9 cellular contexts compared by ENCODE assay signal in genomic region chr7:123558506-123558874, GRCh38. TPM values are rescaled to one million over a fixed set of nuclear protein-coding genes. Genes with fewer than 3 reads are reported as not detected.
A peak's percentile ranks its signal among the peaks of the same experiment; 100 is the strongest.
DNase-seq lines count a peak whose midpoint lies in the region; ATAC-seq and TF ChIP-seq lines count a peak whose summit lies in the region.
"Had no signal": no experiment of that assay in that cellular context is flagged by ENCODE, and none has a peak within 500 bp of the region (broad histone marks: within the 10 kb centered on the region; RNA-seq: fewer than 3 reads in every experiment).

No MANE protein-coding gene starts in this region.

- peaks cover 20% of the 10 kb centered on the region for H3K79me2 ChIP-seq in parathyroid adenoma

- peak overlapping the region; percentile 74 for H3K4me2 ChIP-seq in parathyroid adenoma (ENCODE audit: low read length)

- intact Hi-C loops in activated CD4-positive, alpha-beta memory T cell treated with anti-CD3 and anti-CD28 coated beads for 36 hours (cut with micrococcal nuclease): loop anchor here (5.0 to 10.0 kb wide), 2 partner anchors 154 to 1366 kb away; partner anchors contain the start of gene POT1

- no peaks in the 10 kb centered on the region for H3K9me3 ChIP-seq in endocrine pancreas (ENCODE audit: control insufficient read depth, low read length)
- H3K9me3 ChIP-seq in parathyroid adenoma (ENCODE audit: control insufficient read depth, low read length): no peaks in the 10 kb centered on the region
- H3K9me3 ChIP-seq in T-helper 17 cell (ENCODE audit: control insufficient read depth, low read length, poor library complexity, severe bottlenecking): no peaks in the 10 kb centered on the region

- no peak overlapping the region for H3K27ac Mint-ChIP-seq in activated CD4-positive, alpha-beta memory T cell treated with anti-CD3 and anti-CD28 coated beads for 36 hours
- H3K27ac Mint-ChIP-seq in T-helper 17 cell: no peak overlapping the region
- no peak overlapping the region for H3K27ac Mint-ChIP-seq in activated T-cell treated with anti-CD3 and anti-CD28 coated beads, Interleukin-2, amount 50 U/mL, for 72 hours
- H3K27ac Mint-ChIP-seq: activated B cell treated with CpG ODN at 0.5 μM for 24 hours had no signal

- CTCF ChIA-PET in AG04449 (lab: Yijun Ruan, JAX): interaction anchor here (0.8 to 1.0 kb wide), 3 partner anchors 10 to 64 kb away, joined by 3 to 8 read pairs (median 4); no protein-coding TSS in a partner anchor
- CTCF ChIA-PET in activated CD4-positive, alpha-beta memory T cell treated with anti-CD3 and anti-CD28 coated beads for 36 hours (lab: Charles Lee): interaction anchor here (1.0 to 2.5 kb wide), 2 partner anchors 9 to 64 kb away, joined by 3 to 13 read pairs; no protein-coding TSS in a partner anchor

- peak overlapping the region; percentile 98 for H3K4me3 ChIP-seq in AG04449 (ENCODE audit: low read depth, low read length)
- H3K4me3 ChIP-seq in LNCaP clone FGC (ENCODE audit: low read depth, low read length): peak overlapping the region; percentile 93
- H3K4me3 ChIP-seq in endocrine pancreas (ENCODE audit: control insufficient read depth, insufficient read depth, low read length): peak overlapping the region; percentile 98
- H3K4me3 ChIP-seq in parathyroid adenoma (ENCODE audit: low read depth, low read length): peak overlapping the region; percentile 92

- H3K36me3 ChIP-seq in endocrine pancreas (ENCODE audit: control insufficient read depth, insufficient read depth, low read length) (no peaks in the 10 kb centered on the region), parathyroid adenoma (ENCODE audit: control insufficient read depth, insufficient read depth, low read length) (no peaks in the 10 kb centered on the region)

- DNase-seq in AG04449 (ENCODE audit: low read depth, low spot score) (no peak), LNCaP clone FGC (ENCODE audit: low read depth) (no peak), T-helper 17 cell (no peak)
- no peak for DNase-seq in activated CD4-positive, alpha-beta memory T cell treated with anti-CD3 and anti-CD28 coated beads for 36 hours
- no peak for DNase-seq in activated T-cell treated with anti-CD3 and anti-CD28 coated beads, Interleukin-2, amount 50 U/mL, for 72 hours
- DNase-seq: activated B cell treated with CpG ODN at 0.5 μM for 24 hours had no signal

- H3K9me3 Mint-ChIP-seq in activated CD4-positive, alpha-beta memory T cell treated with anti-CD3 and anti-CD28 coated beads for 36 hours: no peaks in the 10 kb centered on the region
- H3K9me3 Mint-ChIP-seq in activated T-cell treated with anti-CD3 and anti-CD28 coated beads, Interleukin-2, amount 50 U/mL, for 72 hours: no peaks in the 10 kb centered on the region
- H3K9me3 Mint-ChIP-seq: activated B cell treated with CpG ODN at 0.5 μM for 24 hours had no signal

- ATAC-seq in GM19397 (IDR thresholded peaks at IDR 0.05; ENCODE audit: unreplicated experiment): no peak
- ATAC-seq in T-helper 17 cell: no peak
- ATAC-seq in activated T-cell treated with anti-CD3 and anti-CD28 coated beads, Interleukin-2, amount 50 U/mL, for 72 hours (replicated peaks in 1 of 2): no peak

- peak overlapping the region; percentile 96 for H2AFZ ChIP-seq in parathyroid adenoma

- H3K9ac ChIP-seq in endocrine pancreas (ENCODE audit: control insufficient read depth, insufficient read depth, low read length): no peak overlapping the region
- H3K9ac ChIP-seq in parathyroid adenoma: peak overlapping the region; percentile 2

- TF ChIP-seq CTCF in AG04449 (IDR thresholded peaks at IDR 0.05; ENCODE audit: insufficient read depth, low read length, missing control alignments): no peak
- no peak for TF ChIP-seq CTCF in LNCaP clone FGC (IDR thresholded peaks at IDR 0.05; ENCODE audit: control insufficient read depth, extremely low read depth, insufficient read depth)
- TF ChIP-seq CTCF in parathyroid adenoma (IDR thresholded peaks at IDR 0.05): no peak

- no peak overlapping the region for H3K4me3 Mint-ChIP-seq in activated CD4-positive, alpha-beta memory T cell treated with anti-CD3 and anti-CD28 coated beads for 36 hours
- H3K4me3 Mint-ChIP-seq in T-helper 17 cell: no peak overlapping the region
- H3K4me3 Mint-ChIP-seq in activated T-cell treated with anti-CD3 and anti-CD28 coated beads, Interleukin-2, amount 50 U/mL, for 72 hours: no peak overlapping the region

- H3K4me1 ChIP-seq in endocrine pancreas (ENCODE audit: control insufficient read depth, insufficient read depth, low read length): peaks cover 13% of the 10 kb centered on the region
- H3K4me1 ChIP-seq in parathyroid adenoma: peaks cover 17% of the 10 kb centered on the region

- peaks cover 2% of the 10 kb centered on the region for H3K36me3 Mint-ChIP-seq in activated CD4-positive, alpha-beta memory T cell treated with anti-CD3 and anti-CD28 coated beads for 36 hours
- no peaks in the 10 kb centered on the region for H3K36me3 Mint-ChIP-seq in T-helper 17 cell (ENCODE audit: low read depth)
- H3K36me3 Mint-ChIP-seq in activated T-cell treated with anti-CD3 and anti-CD28 coated beads, Interleukin-2, amount 50 U/mL, for 72 hours (ENCODE audit: insufficient read depth in 2 of 2): peaks cover 0 to 2% of the 10 kb centered on the region in 2 donors

- peak overlapping the region; percentile 91 for H3K27ac ChIP-seq in parathyroid adenoma

- peaks cover 9% of the 10 kb centered on the region for H3K4me1 Mint-ChIP-seq in activated CD4-positive, alpha-beta memory T cell treated with anti-CD3 and anti-CD28 coated beads for 36 hours (ENCODE audit: low read depth)
- H3K4me1 Mint-ChIP-seq in T-helper 17 cell: peaks cover 8% of the 10 kb centered on the region
- no peaks in the 10 kb centered on the region for H3K4me1 Mint-ChIP-seq in activated T-cell treated with anti-CD3 and anti-CD28 coated beads, Interleukin-2, amount 50 U/mL, for 72 hours (ENCODE audit: low read depth)

- no peaks in the 10 kb centered on the region for H3K27me3 Mint-ChIP-seq in activated CD4-positive, alpha-beta memory T cell treated with anti-CD3 and anti-CD28 coated beads for 36 hours
- peaks cover 5% of the 10 kb centered on the region for H3K27me3 Mint-ChIP-seq in T-helper 17 cell
- no peaks in the 10 kb centered on the region for H3K27me3 Mint-ChIP-seq in activated T-cell treated with anti-CD3 and anti-CD28 coated beads, Interleukin-2, amount 50 U/mL, for 72 hours (ENCODE audit: low read depth)

- no peaks in the 10 kb centered on the region for H3K27me3 ChIP-seq in endocrine pancreas (ENCODE audit: control insufficient read depth, insufficient read depth, low read length)
- no peaks in the 10 kb centered on the region for H3K27me3 ChIP-seq in parathyroid adenoma (ENCODE audit: control insufficient read depth, insufficient read depth, low read length)

- POLR2A ChIA-PET in AG04449 (lab: Yijun Ruan, JAX): interaction anchor here (0.9 kb wide), 1 partner anchor 14 kb away, joined by 4 read pairs; no protein-coding TSS in a partner anchor
- POLR2A ChIA-PET in activated CD4-positive, alpha-beta memory T cell treated with anti-CD3 and anti-CD28 coated beads for 36 hours (lab: Charles Lee): interaction anchor here (1.6 kb wide), 1 partner anchor 24 kb away, joined by 4 read pairs; the partner anchor contains the start of gene IQUB

RNA-seq across cellular contexts. Expression of gene NDUFA5, which starts 0.9 kb away (rescaled TPM):
- 10 to 100 TPM; 57.8 to 61.0 TPM for total RNA-seq in activated CD4-positive, alpha-beta memory T cell treated with anti-CD3 and anti-CD28 coated beads for 36 hours
- total RNA-seq in T-helper 17 cell: 10 to 100 TPM; 54.0 to 67.5 TPM
- total RNA-seq in activated T-cell treated with anti-CD3 and anti-CD28 coated beads, Interleukin-2, amount 50 U/mL, for 72 hours: 10 to 100 TPM; 48.4 to 57.5 TPM

RNA-seq across cellular contexts. Expression of gene IQUB, which starts 24.1 kb away (rescaled TPM):
- total RNA-seq in activated CD4-positive, alpha-beta memory T cell treated with anti-CD3 and anti-CD28 coated beads for 36 hours: under 1 TPM in 1 of 2 experiments, not detected in 1; 0.10 TPM
- under 1 TPM in 1 of 2 donors, not detected in 1; 0.16 TPM for total RNA-seq in T-helper 17 cell
- under 1 TPM in 1 of 2 donors, not detected in 1; 0.10 TPM for total RNA-seq in activated T-cell treated with anti-CD3 and anti-CD28 coated beads, Interleukin-2, amount 50 U/mL, for 72 hours

RNA-seq across cellular contexts. Expression of gene ASB15, which starts 43.1 kb away (rescaled TPM):
- not detected for total RNA-seq in activated CD4-positive, alpha-beta memory T cell treated with anti-CD3 and anti-CD28 coated beads for 36 hours
- total RNA-seq in T-helper 17 cell: not detected
- total RNA-seq in activated T-cell treated with anti-CD3 and anti-CD28 coated beads, Interleukin-2, amount 50 U/mL, for 72 hours: not detected
- total RNA-seq: activated B cell treated with CpG ODN at 0.5 μM for 24 hours had no signal
